Comparison of ENCODE assay signal across 13 cellular contexts in genomic region chr11:95577716-95578460, GRCh38.
DNase-seq lines count a peak whose midpoint lies in the region; ATAC-seq, FAIRE-seq and TF ChIP-seq lines count a peak whose summit lies in the region.
"Had no signal": no experiment of that assay in that cellular context is flagged by ENCODE, and none has a peak within 500 bp of the region (broad histone marks: within the 10 kb centered on the region; RNA-seq: fewer than 3 reads in every experiment).

No MANE protein-coding gene starts in this region.

- no peak overlapping the region for H4K12ac ChIP-seq in trophoblast cell (ENCODE audit: low read depth, low read length)

- CTCF ChIA-PET in SK-N-SH (lab: Yijun Ruan, JAX) (interaction anchor here (0.5 to 1.1 kb wide), 3 partner anchors 10 to 305 kb away, joined by 3 to 4 read pairs (median 3); no protein-coding TSS in a partner anchor), mammary epithelial cell (lab: Charles Lee; ENCODE audit: low non-redundant PET) (no interaction called here)

- no peaks in the 10 kb centered on the region for H4K20me1 ChIP-seq in SK-N-SH (ENCODE audit: insufficient read depth)
- H4K20me1 ChIP-seq in mammary epithelial cell (ENCODE audit: insufficient read depth, low read length) = no peaks in the 10 kb centered on the region

- no peak for ATAC-seq in SK-N-SH treated with all-trans-retinoic acid at 6 μM for 48 hours

- H3K79me1 ChIP-seq in trophoblast cell (ENCODE audit: low read length) = no peaks in the 10 kb centered on the region

- dilution Hi-C loops in mammary epithelial cell (cut with HindIII; ENCODE audit: low sequenced_read_pairs) = no loop called here

- peak; percentile 32 for TF ChIP-seq RAD21 in SK-N-SH (IDR thresholded peaks at IDR 0.05; ENCODE audit: low read length)

- H3K18ac ChIP-seq in trophoblast cell (ENCODE audit: low read length) = no peak overlapping the region

- FAIRE-seq in HTR-8/SVneo (lab: Jason Lieb, UNC) = no peak
- FAIRE-seq: GM18507 had no signal

- no peak overlapping the region for H2AK5ac ChIP-seq in trophoblast cell (ENCODE audit: low read length)

- H3K9ac ChIP-seq in SK-N-SH (no peak overlapping the region), mammary epithelial cell (ENCODE audit: insufficient read depth, low read length) (no peak overlapping the region), trophoblast cell (ENCODE audit: low read length) (no peak overlapping the region)
- H3K9ac ChIP-seq: KMS-11 had no signal

- no peaks in the 10 kb centered on the region for H3K9me2 ChIP-seq in SK-N-SH

- H3K23ac ChIP-seq in trophoblast cell (ENCODE audit: low read length) = no peak overlapping the region

- H3K9me3 ChIP-seq in SK-N-SH (no peaks in the 10 kb centered on the region), mammary epithelial cell (replicated peaks; ENCODE audit: insufficient read depth, low read length) (no peaks in the 10 kb centered on the region), trophoblast cell (ENCODE audit: insufficient read depth, low read depth, low read length) (no peaks in the 10 kb centered on the region), BE2C (no peaks in the 10 kb centered on the region)
- H3K9me3 ChIP-seq: ascending aorta had no signal

- H3F3A ChIP-seq in SK-N-SH (replicated peaks; ENCODE audit: insufficient read depth) = no peaks in the 10 kb centered on the region

- DNase-seq in SK-N-SH (no peak), KBM-7 (peak; percentile 8), mammary epithelial cell (peak; percentile 89), trophoblast cell (no peak), HTR-8/SVneo (ENCODE audit: insufficient read length, low spot score) (no peak), A172 (ENCODE audit: low spot score) (no peak), BE2C (no peak)
- DNase-seq: heart right ventricle, WERI-Rb-1 had no signal

- no peak for TF ChIP-seq CTCF in SK-N-SH (IDR thresholded peaks at IDR 0.05)
- TF ChIP-seq CTCF in mammary epithelial cell (conservative IDR thresholded peaks at IDR 0.05 in 1 of 2, IDR thresholded peaks at IDR 0.05 in 1 of 2; ENCODE audit: extremely low read depth in 1 of 2, insufficient read depth in 1 of 2, low read depth in 1 of 2, low read length in 2 of 2) = peak in 1 of 2 donors; percentile 26
- TF ChIP-seq CTCF in BE2C (IDR thresholded peaks at IDR 0.05; ENCODE audit: low read depth, low read length) = no peak

- in situ Hi-C loops in KBM-7 (cut with MboI; ENCODE audit: low pct_unique_long_range_greater_than_20kb, low sequenced_read_pairs) (no loop called here), mammary epithelial cell (cut with MboI; ENCODE audit: low sequenced_read_pairs in 2 of 2) (no loop called here)

- no peaks in the 10 kb centered on the region for H3K4me1 ChIP-seq in SK-N-SH (ENCODE audit: control insufficient read depth in 1 of 2, insufficient read depth in 2 of 2, low read depth in 1 of 2, low read length in 1 of 2)
- peaks cover 22% of the 10 kb centered on the region for H3K4me1 ChIP-seq in mammary epithelial cell (ENCODE audit: insufficient read depth, low read length)
- H3K4me1 ChIP-seq in trophoblast cell (ENCODE audit: control insufficient read depth in 1 of 2, insufficient read depth in 2 of 2, low read length in 2 of 2) = no peaks in the 10 kb centered on the region
- no peaks in the 10 kb centered on the region; the same call in none of the 2 replicates for H3K4me1 ChIP-seq in BE2C

- peak overlapping the region; percentile 42 for H4K8ac ChIP-seq in trophoblast cell (ENCODE audit: low read depth, low read length)

- no peak overlapping the region for H2BK5ac ChIP-seq in trophoblast cell (ENCODE audit: low read depth, low read length, poor library complexity)

- H2BK12ac ChIP-seq in trophoblast cell (ENCODE audit: low read length) = no peak overlapping the region

- no TSS peak for BruUV-seq in mammary epithelial cell (replicated peaks; lab: Mats Ljungman, UMichigan)

- H3K36me3 ChIP-seq in SK-N-SH (replicated peaks in 1 of 2; ENCODE audit: control insufficient read depth in 1 of 2, insufficient read depth in 2 of 2, low read length in 1 of 2) (no peaks in the 10 kb centered on the region), mammary epithelial cell (ENCODE audit: insufficient read depth, low read length) (no peaks in the 10 kb centered on the region), trophoblast cell (ENCODE audit: control insufficient read depth in 1 of 2, insufficient read depth in 2 of 2, low read length in 2 of 2) (no peaks in the 10 kb centered on the region), BE2C (no peaks in the 10 kb centered on the region)
- H3K36me3 ChIP-seq: ascending aorta, heart right ventricle, WERI-Rb-1 had no signal

- H3K14ac ChIP-seq in trophoblast cell (ENCODE audit: low read length) = no peak overlapping the region

- H3K79me2 ChIP-seq in SK-N-SH (ENCODE audit: insufficient read depth) = no peaks in the 10 kb centered on the region
- H3K79me2 ChIP-seq in mammary epithelial cell (ENCODE audit: insufficient read depth, low read length) = no peaks in the 10 kb centered on the region
- H3K79me2 ChIP-seq in trophoblast cell (ENCODE audit: control insufficient read depth, insufficient read depth, low read length, poor library complexity) = no peaks in the 10 kb centered on the region

- H3K27me3 ChIP-seq in SK-N-SH (ENCODE audit: insufficient read depth) (no peaks in the 10 kb centered on the region), mammary epithelial cell (ENCODE audit: insufficient read depth, low read length) (no peaks in the 10 kb centered on the region), trophoblast cell (ENCODE audit: insufficient read depth, low read length) (no peaks in the 10 kb centered on the region), BE2C (no peaks in the 10 kb centered on the region)
- H3K27me3 ChIP-seq: ascending aorta, heart right ventricle had no signal

- 19% methylated on average over 2 of the region's 2 CpGs for WGBS in SK-N-SH (ENCODE audit: low lambda C conversion rate)
- WGBS in mammary epithelial cell (ENCODE audit: low coverage, missing lambda C conversion rate) = 45% methylated on average over 2 of the region's 2 CpGs
- no CpG with 5 or more reads among the region's 2 CpGs for WGBS in trophoblast cell (ENCODE audit: extremely low coverage, insufficient coverage, insufficient read length)

- H3K27ac ChIP-seq in SK-N-SH (ENCODE audit: low read depth in 2 of 2, low read length in 1 of 2) = no peak overlapping the region
- H3K27ac ChIP-seq in mammary epithelial cell (ENCODE audit: insufficient read depth, low read depth, low read length) = peak overlapping the region; percentile 57
- no peak overlapping the region for H3K27ac ChIP-seq in trophoblast cell (ENCODE audit: low read depth, low read length)
- H3K27ac ChIP-seq: heart right ventricle, KMS-11, WERI-Rb-1 had no signal

- POLR2A ChIA-PET in SK-N-SH (lab: Yijun Ruan, JAX) = no interaction called here

- TF ChIP-seq EP300 in SK-N-SH (IDR thresholded peaks at IDR 0.05; ENCODE audit: borderline replicate concordance in 1 of 2, low read depth in 1 of 2, low read length in 1 of 2) = no peak

- H2BK120ac ChIP-seq in trophoblast cell (ENCODE audit: insufficient read depth, low read length, poor library complexity) = no peak overlapping the region

- intact Hi-C loops in mammary epithelial cell (cut with micrococcal nuclease) = loop anchor here (5.0 kb wide), 1 partner anchor 346 kb away; the partner anchor contains the start of gene SESN3

- H4K91ac ChIP-seq in trophoblast cell (ENCODE audit: low read depth, low read length) = no peak overlapping the region

- H3K4ac ChIP-seq in trophoblast cell (ENCODE audit: low read depth, low read length) = no peak overlapping the region

- H3K4me3 ChIP-seq in SK-N-SH (ENCODE audit: low read depth in 2 of 2, low read length in 1 of 2) (no peak overlapping the region), mammary epithelial cell (replicated peaks in 1 of 3; ENCODE audit: insufficient read depth in 1 of 3, low read depth in 2 of 3, low read length in 3 of 3) (no peak overlapping the region), trophoblast cell (ENCODE audit: low read depth, low read length) (no peak overlapping the region), BE2C (ENCODE audit: low read depth, low read length) (no peak overlapping the region)
- H3K4me3 ChIP-seq: ascending aorta, heart right ventricle had no signal

- H3K4me2 ChIP-seq in SK-N-SH = no peak overlapping the region
- peak overlapping the region; percentile 37 for H3K4me2 ChIP-seq in mammary epithelial cell (ENCODE audit: insufficient read depth, low read depth, low read length)
- no peak overlapping the region for H3K4me2 ChIP-seq in trophoblast cell (ENCODE audit: low read length)
- H3K4me2 ChIP-seq: KMS-11 had no signal

- H2AFZ ChIP-seq in SK-N-SH (ENCODE audit: low read depth) (no peak overlapping the region), mammary epithelial cell (ENCODE audit: low read depth, low read length) (peak overlapping the region; percentile 73), trophoblast cell (ENCODE audit: insufficient read depth, low read length, poor library complexity) (no peak overlapping the region)

TF ChIP-seq in SK-N-SH, 30 proteins besides CTCF, POLR2A, EP300 and RAD21 (continues in another document):
- TF ChIP-seq MXI1 (IDR thresholded peaks at IDR 0.05; ENCODE audit: low read depth, low read length) = no peak
- TF ChIP-seq EZH2phosphoT487 (IDR thresholded peaks at IDR 0.05; ENCODE audit: borderline replicate concordance, low read depth) = no peak
- no peak for TF ChIP-seq RCOR1 (IDR thresholded peaks at IDR 0.05; ENCODE audit: low read length)
- no peak for TF ChIP-seq RXRA (IDR thresholded peaks at IDR 0.05; ENCODE audit: borderline replicate concordance, low read depth)
- TF ChIP-seq ELF1 (IDR thresholded peaks at IDR 0.05) = no peak
- no peak for TF ChIP-seq YY1 (IDR thresholded peaks at IDR 0.05; ENCODE audit: low read depth)
- TF ChIP-seq TEAD4 (IDR thresholded peaks at IDR 0.05; ENCODE audit: borderline replicate concordance, insufficient read depth) = no peak
- TF ChIP-seq JUND (IDR thresholded peaks at IDR 0.05) = no peak
- TF ChIP-seq SMC3 (IDR thresholded peaks at IDR 0.05; ENCODE audit: low read depth, low read length) = no peak
- TF ChIP-seq TAF1 (IDR thresholded peaks at IDR 0.05; ENCODE audit: borderline replicate concordance, low read depth, low read length) = no peak

TF ChIP-seq in SK-N-SH treated with all-trans-retinoic acid at 6 μM for 48 hours, 23 proteins besides CTCF, POLR2A, EP300 and RAD21 (continues in another document):
- TF ChIP-seq ZFP30 (CRISPR knock-in tag; IDR thresholded peaks at IDR 0.05) (no peak), GLIS3 (CRISPR knock-in tag; IDR thresholded peaks at IDR 0.05) (no peak), CSDC2 (CRISPR knock-in tag; IDR thresholded peaks at IDR 0.05) (no peak), TOX (CRISPR knock-in tag; IDR thresholded peaks at IDR 0.05; ENCODE audit: borderline replicate concordance) (no peak), ZNF8 (CRISPR knock-in tag; IDR thresholded peaks at IDR 0.05) (no peak), PPARA (CRISPR knock-in tag; IDR thresholded peaks at IDR 0.05; ENCODE audit: borderline replicate concordance) (no peak), ZNF565 (CRISPR knock-in tag; conservative IDR thresholded peaks at IDR 0.05; ENCODE audit: low read depth) (no peak), TCF4 (CRISPR knock-in tag; IDR thresholded peaks at IDR 0.05; ENCODE audit: borderline replicate concordance) (no peak)

Comparison
In these comparisons a context has a peak if more than half of its experiments do, and no peak if none do; other contexts are left out.
1. DNase-seq: peak in KBM-7 (single experiment) and mammary epithelial cell (single experiment); none in SK-N-SH (single experiment), trophoblast cell (0 of 2), HTR-8/SVneo (single experiment), A172 (single experiment) and BE2C (single experiment).